Comparison of ENCODE assay signal across 21 cellular contexts in the genomic region with DNA sequence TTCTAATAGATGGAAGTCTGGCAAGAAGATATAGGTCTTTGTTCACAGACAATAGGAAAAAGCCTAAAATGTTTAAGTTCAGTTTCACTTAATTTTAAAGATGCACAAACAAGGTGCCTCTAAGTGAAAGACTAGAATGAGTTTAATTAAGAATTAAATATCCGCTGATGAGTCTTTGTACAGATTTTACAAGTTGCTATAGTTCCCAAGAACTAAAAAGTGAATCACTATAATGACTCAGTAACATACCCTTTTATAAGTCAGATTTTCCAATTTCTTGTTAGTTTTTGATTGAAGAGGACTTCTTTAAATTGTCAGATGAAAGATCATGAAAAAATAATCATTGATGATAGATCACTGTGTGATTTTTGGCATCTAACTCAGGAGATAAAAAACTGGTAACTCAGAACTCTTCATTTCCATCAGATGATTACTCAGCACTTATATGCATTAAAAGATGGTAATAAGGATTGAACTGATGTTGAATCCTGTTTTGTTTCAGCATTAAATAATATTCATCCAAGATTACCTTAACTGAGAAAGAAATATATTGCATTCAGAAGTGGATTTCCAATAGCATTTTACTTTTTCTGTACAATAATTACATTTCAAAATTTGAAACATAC. TPM values are rescaled to one million over a fixed set of nuclear protein-coding genes. Genes with fewer than 3 reads are reported as not detected.
DNase-seq lines count a peak whose midpoint lies in the region; ATAC-seq, FAIRE-seq and TF ChIP-seq lines count a peak whose summit lies in the region.
"Had no signal": no experiment of that assay in that cellular context is flagged by ENCODE, and none has a peak within 500 bp of the region (broad histone marks: within the 10 kb centered on the region; RNA-seq: fewer than 3 reads in every experiment).

No MANE protein-coding gene starts in this region.

- no peaks in the 10 kb centered on the region for H3K27me3 Mint-ChIP-seq in activated T-cell treated with anti-CD3 and anti-CD28 coated beads, Interleukin-2, amount 50 U/mL, for 4 hours (ENCODE audit: low read depth)
- no peaks in the 10 kb centered on the region for H3K27me3 Mint-ChIP-seq in activated T-cell treated with anti-CD3 and anti-CD28 coated beads, Interleukin-2, amount 50 U/mL, for 24 hours
- peaks cover 2% of the 10 kb centered on the region for H3K27me3 Mint-ChIP-seq in endodermal cell (ENCODE audit: insufficient read depth)

- no peak overlapping the region for H3K23ac ChIP-seq in mesenchymal stem cell (ENCODE audit: low read length in 2 of 2)

- TF ChIP-seq EP300 in A549 (IDR thresholded peaks at IDR 0.05): no peak

- H2BK15ac ChIP-seq in mesenchymal stem cell (ENCODE audit: low read depth, poor library complexity, severe bottlenecking): no peak overlapping the region

- H3K4me1 ChIP-seq in A549: no peaks in the 10 kb centered on the region
- peaks cover 7% of the 10 kb centered on the region for H3K4me1 ChIP-seq in endodermal cell (ENCODE audit: control insufficient read depth, insufficient read depth, low read length)
- no peaks in the 10 kb centered on the region for H3K4me1 ChIP-seq in mesenchymal stem cell (ENCODE audit: control insufficient read depth, insufficient read depth, low read depth, low read length)
- H3K4me1 ChIP-seq: BE2C, HAP-1 had no signal

- H3K36me3 ChIP-seq in endodermal cell (ENCODE audit: control insufficient read depth, insufficient read depth, low read length) (no peaks in the 10 kb centered on the region), mesenchymal stem cell (ENCODE audit: control insufficient read depth in 1 of 2, insufficient read depth in 2 of 2, low read depth in 1 of 2, low read length in 2 of 2) (no peaks in the 10 kb centered on the region)
- H3K36me3 ChIP-seq: BE2C, HAP-1 had no signal

- H3K36me3 Mint-ChIP-seq in activated T-cell treated with anti-CD3 and anti-CD28 coated beads, Interleukin-2, amount 50 U/mL, for 4 hours (ENCODE audit: insufficient read depth): no peaks in the 10 kb centered on the region
- no peaks in the 10 kb centered on the region for H3K36me3 Mint-ChIP-seq in activated T-cell treated with anti-CD3 and anti-CD28 coated beads, Interleukin-2, amount 50 U/mL, for 24 hours (ENCODE audit: low read depth)
- H3K36me3 Mint-ChIP-seq in endodermal cell (ENCODE audit: low read depth): no peaks in the 10 kb centered on the region
- H3K36me3 Mint-ChIP-seq: CD4-positive, CD25-positive, alpha-beta regulatory T cell; CD8-positive, alpha-beta memory T cell had no signal

- H4K91ac ChIP-seq in mesenchymal stem cell (ENCODE audit: low read length): no peak overlapping the region

- DNase-seq in activated T-cell treated with anti-CD3 and anti-CD28 coated beads, Interleukin-2, amount 50 U/mL, for 4 hours: no peak
- DNase-seq in activated T-cell treated with anti-CD3 and anti-CD28 coated beads, Interleukin-2, amount 50 U/mL, for 24 hours: no peak
- no peak for DNase-seq in A549 (ENCODE audit: low read depth in 1 of 2, low spot score in 1 of 2)
- DNase-seq in HCEC 1CT: peak; percentile 3
- no peak for DNase-seq in endodermal cell
- no peak for DNase-seq in NCI-H69 (lab: John Stamatoyannopoulos, UW)
- no peak for DNase-seq in mesenchymal stem cell
- DNase-seq in DMS79 treated with DMSO at 0.1 percent for 48 hours (lab: John Stamatoyannopoulos, UW): no peak
- DNase-seq: ACHN; BE2C; C1 segment of cervical spinal cord; CD4-positive, CD25-positive, alpha-beta regulatory T cell; CD8-positive, alpha-beta memory T cell; COR-L47; DMS 273 treated with DMSO at 0.1 percent for 48 hours; DMS53 had no signal

- H3K9ac ChIP-seq in endodermal cell (ENCODE audit: extremely low read depth, low read length, poor library complexity, severe bottlenecking) (no peak overlapping the region), mesenchymal stem cell (ENCODE audit: low read length) (no peak overlapping the region)

- CTCF ChIA-PET in A549 (lab: Yijun Ruan, JAX): no interaction called here

- H2AFZ ChIP-seq in mesenchymal stem cell (ENCODE audit: low read depth, low read length): no peak overlapping the region

- no peak overlapping the region for H2AK5ac ChIP-seq in mesenchymal stem cell (ENCODE audit: low read length, severe bottlenecking)

- no peak for TF ChIP-seq POLR2A in A549 (IDR thresholded peaks at IDR 0.05; ENCODE audit: low read length)

- no peak for TF ChIP-seq RAD21 in A549 (conservative IDR thresholded peaks at IDR 0.05 in 1 of 2, IDR thresholded peaks at IDR 0.05 in 1 of 2)

- H4K8ac ChIP-seq in mesenchymal stem cell (ENCODE audit: low read length): no peak overlapping the region

- H3K27me3 ChIP-seq in endodermal cell (ENCODE audit: control insufficient read depth, insufficient read depth, low read length, poor library complexity, severe bottlenecking) (no peaks in the 10 kb centered on the region), mesenchymal stem cell (ENCODE audit: control insufficient read depth in 1 of 2, insufficient read depth in 1 of 2, low read length in 2 of 2) (peaks cover 0 to 17% of the 10 kb centered on the region in 2 experiments)
- H3K27me3 ChIP-seq: BE2C had no signal

- H3K9me3 ChIP-seq in A549: no peaks in the 10 kb centered on the region
- H3K9me3 ChIP-seq in endodermal cell (ENCODE audit: control insufficient read depth, low read length): peaks cover 39% of the 10 kb centered on the region
- no peaks in the 10 kb centered on the region for H3K9me3 ChIP-seq in mesenchymal stem cell (ENCODE audit: control insufficient read depth, low read length)
- H3K9me3 ChIP-seq: BE2C, HAP-1 had no signal

- H3K4me2 ChIP-seq in A549 (no peak overlapping the region), mesenchymal stem cell (ENCODE audit: low read length, poor library complexity, severe bottlenecking) (no peak overlapping the region)

- WGBS in A549 (ENCODE audit: missing lambda C conversion rate): 69% methylated on average over 1 of the region's 1 CpG
- WGBS in endodermal cell (ENCODE audit: insufficient coverage in 1 of 2, insufficient read length in 1 of 2), 2 experiments: 100% methylated on average over 1 of the region's 1 CpG; no CpG with 5 or more reads in 1 of the 2 experiments
- no CpG with 5 or more reads among the region's 1 CpG for WGBS in mesenchymal stem cell

- H3K4me3 ChIP-seq in A549 (no peak overlapping the region), endodermal cell (ENCODE audit: low read length) (peak overlapping the region; percentile 36), mesenchymal stem cell (ENCODE audit: insufficient read depth in 1 of 2, low read depth in 1 of 2, low read length in 2 of 2) (no peak overlapping the region)
- H3K4me3 ChIP-seq: HAP-1 had no signal

- H3K4me3 Mint-ChIP-seq in activated T-cell treated with anti-CD3 and anti-CD28 coated beads, Interleukin-2, amount 50 U/mL, for 4 hours: no peak overlapping the region
- no peak overlapping the region for H3K4me3 Mint-ChIP-seq in activated T-cell treated with anti-CD3 and anti-CD28 coated beads, Interleukin-2, amount 50 U/mL, for 24 hours
- H3K4me3 Mint-ChIP-seq in endodermal cell: no peak overlapping the region
- H3K4me3 Mint-ChIP-seq: CD4-positive, CD25-positive, alpha-beta regulatory T cell; CD8-positive, alpha-beta memory T cell had no signal

- POLR2A ChIA-PET in A549 (lab: Yijun Ruan, JAX): no interaction called here

- no peak for FAIRE-seq in A549 (lab: Jason Lieb, UNC)
- FAIRE-seq: G401.6, GM12891, GM19239, HTR-8/SVneo had no signal

- H2BK5ac ChIP-seq in mesenchymal stem cell (ENCODE audit: low read depth, low read length, poor library complexity, severe bottlenecking): no peak overlapping the region

- H2BK120ac ChIP-seq in mesenchymal stem cell (ENCODE audit: low read depth, low read length): no peak overlapping the region

- H3K18ac ChIP-seq in mesenchymal stem cell (ENCODE audit: low read depth in 1 of 2, low read length in 2 of 2): no peak overlapping the region

- H3K79me1 ChIP-seq in mesenchymal stem cell (replicated peaks; ENCODE audit: low read length, poor library complexity, severe bottlenecking): no peaks in the 10 kb centered on the region

- peak; percentile 40 to 48 for ATAC-seq in activated T-cell treated with anti-CD3 and anti-CD28 coated beads, Interleukin-2, amount 50 U/mL, for 4 hours
- no peak for ATAC-seq in A549

- no peak overlapping the region for H2BK12ac ChIP-seq in mesenchymal stem cell (ENCODE audit: low read length in 2 of 2)

- H3K9me3 Mint-ChIP-seq in activated T-cell treated with anti-CD3 and anti-CD28 coated beads, Interleukin-2, amount 50 U/mL, for 4 hours: no peaks in the 10 kb centered on the region
- no peaks in the 10 kb centered on the region for H3K9me3 Mint-ChIP-seq in activated T-cell treated with anti-CD3 and anti-CD28 coated beads, Interleukin-2, amount 50 U/mL, for 24 hours
- peaks cover 11% of the 10 kb centered on the region for H3K9me3 Mint-ChIP-seq in endodermal cell
- H3K9me3 Mint-ChIP-seq: CD8-positive, alpha-beta memory T cell had no signal

- no peak overlapping the region for H3K4ac ChIP-seq in mesenchymal stem cell (ENCODE audit: low read depth in 1 of 2, low read length in 2 of 2)

- no peak overlapping the region for H3K27ac ChIP-seq in A549
- no peak overlapping the region for H3K27ac ChIP-seq in endodermal cell (ENCODE audit: low read depth, low read length)
- H3K27ac ChIP-seq in mesenchymal stem cell (ENCODE audit: low read length, poor library complexity, severe bottlenecking): no peak overlapping the region

- no peak overlapping the region for H3K14ac ChIP-seq in mesenchymal stem cell (ENCODE audit: low read length in 2 of 2)

- no peaks in the 10 kb centered on the region for H3K4me1 Mint-ChIP-seq in activated T-cell treated with anti-CD3 and anti-CD28 coated beads, Interleukin-2, amount 50 U/mL, for 4 hours (ENCODE audit: low read depth)
- peaks cover 18% of the 10 kb centered on the region for H3K4me1 Mint-ChIP-seq in activated T-cell treated with anti-CD3 and anti-CD28 coated beads, Interleukin-2, amount 50 U/mL, for 24 hours (ENCODE audit: low read depth)
- peaks cover 13% of the 10 kb centered on the region for H3K4me1 Mint-ChIP-seq in endodermal cell
- H3K4me1 Mint-ChIP-seq: CD8-positive, alpha-beta memory T cell had no signal

- no peak overlapping the region for H3K27ac Mint-ChIP-seq in activated T-cell treated with anti-CD3 and anti-CD28 coated beads, Interleukin-2, amount 50 U/mL, for 24 hours
- H3K27ac Mint-ChIP-seq in endodermal cell: no peak overlapping the region
- H3K27ac Mint-ChIP-seq: CD4-positive, CD25-positive, alpha-beta regulatory T cell; CD8-positive, alpha-beta memory T cell had no signal

- TF ChIP-seq CTCF in A549 (IDR thresholded peaks at IDR 0.05) (no peak), endodermal cell (conservative IDR thresholded peaks at IDR 0.05) (no peak)

RNA-seq across cellular contexts. Expression of gene ST6GALNAC3, which starts 59.0 kb away (rescaled TPM):
- total RNA-seq in activated T-cell treated with anti-CD3 and anti-CD28 coated beads, Interleukin-2, amount 50 U/mL, for 4 hours: under 1 TPM; 0.24 to 0.73 (median 0.53) TPM
- 1.2 and 1.7 TPM in 2 replicates for polyA plus RNA-seq in A549 (2011; rRNA removed)
- polyA plus RNA-seq in A549 (2012; cell fraction: cytosol; rRNA removed): 0.16 and 0.19 TPM in 2 replicates
- polyA plus RNA-seq in A549 (2012; cell fraction: nucleus; rRNA removed): 0.04 and 0.07 TPM in 2 replicates
- polyA plus RNA-seq in A549 (2017; fragmentation: RNase III; extraction: RNeasy Plus Mini Kit Qiagen cat#74134 plus additional on column Dnase treatment): 0.92 to 1.5 TPM (median 1.1 TPM) in 3 replicates
- polyA minus RNA-seq in A549 (2011; rRNA and poly(A)+ RNA removed): 1.8 and 2.2 TPM in 2 replicates
- 1 to 10 TPM; 6.3 to 7.6 TPM for total RNA-seq in endodermal cell
- 16.9 TPM for polyA plus RNA-seq in endodermal cell (2013, experiment 1 of 2)
- 15.1 TPM for polyA plus RNA-seq in endodermal cell (2013, experiment 2 of 2)
- 1.5 TPM for polyA plus RNA-seq in mesenchymal stem cell (2013, experiment 1 of 2)
- 1.6 TPM for polyA plus RNA-seq in mesenchymal stem cell (2013, experiment 2 of 2)

Comparison
In these comparisons a context has a peak if more than half of its experiments do, and no peak if none do; other contexts are left out.
1. ATAC-seq: peak in activated T-cell treated with anti-CD3 and anti-CD28 coated beads, Interleukin-2, amount 50 U/mL, for 4 hours (2 of 2); none in A549 (0 of 2).
2. RNA of gene ST6GALNAC3, which starts 59.0 kb away (total RNA-seq): 6.3 to 7.6 TPM in endodermal cell; 0.24 to 0.73 TPM in activated T-cell treated with anti-CD3 and anti-CD28 coated beads, Interleukin-2, amount 50 U/mL, for 4 hours; every median in the first group is over 4 times any median in the second.